ENCODE assay signal across 24 cellular contexts in the genomic region with DNA sequence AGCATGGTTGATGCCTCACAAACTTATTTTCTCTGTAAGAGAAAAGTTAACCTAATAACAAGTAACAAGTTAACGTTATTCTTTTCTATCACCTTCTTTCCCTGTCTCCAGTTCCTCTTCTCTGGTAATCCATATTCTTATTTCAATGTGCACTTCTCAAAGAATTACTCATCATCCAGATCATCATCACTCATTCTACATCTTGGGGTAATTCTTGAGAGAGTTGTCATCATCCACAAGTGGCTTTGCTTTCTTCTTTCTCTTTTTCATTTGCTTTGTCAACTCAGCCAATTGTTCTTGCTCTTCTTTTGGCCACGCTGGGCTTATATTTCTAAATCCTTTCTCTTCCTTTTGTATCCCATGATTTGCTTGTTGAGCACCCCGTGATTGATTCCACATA. TPM values are rescaled to one million over a fixed set of nuclear protein-coding genes. Genes with fewer than 3 reads are reported as not detected.
A peak's percentile ranks its signal among the peaks of the same experiment; 100 is the strongest.
DNase-seq lines count a peak whose midpoint lies in the region; ATAC-seq, FAIRE-seq and TF ChIP-seq lines count a peak whose summit lies in the region.
"Had no signal": no experiment of that assay in that cellular context is flagged by ENCODE, and none has a peak within 500 bp of the region (broad histone marks: within the 10 kb centered on the region; RNA-seq: fewer than 3 reads in every experiment).

No MANE protein-coding gene starts in this region.

- no peaks in the 10 kb centered on the region for H3K4me1 ChIP-seq in ascending aorta

- H3K36me3 ChIP-seq in bronchial epithelial cell (ENCODE audit: control insufficient read depth, insufficient read depth, low read length), result no peaks in the 10 kb centered on the region
- H3K36me3 ChIP-seq in ascending aorta, result no peaks in the 10 kb centered on the region

- no peak for FAIRE-seq in bronchial epithelial cell (lab: Jason Lieb, UNC)
- FAIRE-seq: endothelial cell of umbilical vein, GM12891 had no signal

- H3K27me3 ChIP-seq in bronchial epithelial cell (ENCODE audit: control insufficient read depth, insufficient read depth, low read length) (no peaks in the 10 kb centered on the region), ascending aorta (no peaks in the 10 kb centered on the region)

- no peaks in the 10 kb centered on the region for H3K9me3 ChIP-seq in ascending aorta

- H3K4me3 ChIP-seq in bronchial epithelial cell (ENCODE audit: low read depth, low read length), result no peak overlapping the region
- H3K4me3 ChIP-seq in ascending aorta, result no peak overlapping the region
- H3K4me3 ChIP-seq: GM23338 had no signal

- TF ChIP-seq CTCF in bronchial epithelial cell (IDR thresholded peaks at IDR 0.05; ENCODE audit: insufficient read depth, low read length, severe bottlenecking), result no peak
- no peak for TF ChIP-seq CTCF in ascending aorta (IDR thresholded peaks at IDR 0.05)

- intact Hi-C loops in ascending aorta (cut with DNase I), result no loop called here

- DNase-seq in EL (peak; percentile 59), LHCN-M2 (ENCODE audit: low read depth) (peak; percentile 36), bronchial epithelial cell (ENCODE audit: low read depth) (peak; percentile 75), kidney glomerular epithelial cell (lab: John Stamatoyannopoulos, UW) (peak; percentile 9), ascending aorta (ENCODE audit: low spot score in 2 of 2) (no peak), medulla oblongata (ENCODE audit: extremely low spot score) (no peak), DMS79 (lab: John Stamatoyannopoulos, UW) (no peak)
- DNase-seq: activated CD4-positive, alpha-beta T cell treated with anti-CD3 and anti-CD28 coated beads for 1 hour; activated CD8-positive, alpha-beta T cell treated with anti-CD3 and anti-CD28 coated beads, Interleukin-2, amount 10 ng/mL, durations not matched to agents 7 days and 5 days; activated gamma-delta T cell; activated naive CD8-positive, alpha-beta T cell treated with anti-CD3 and anti-CD28 coated beads, Interleukin-2, amount 10 ng/mL, durations not matched to agents 7 days and 5 days; mesenchymal stem cell; NCI-H1092; NCI-H187; NCI-H524 treated with DMSO at 0.1 percent for 48 hours; right cardiac atrium; stimulated activated CD4-positive, alpha-beta T cell treated with anti-CD3 and anti-CD28 coated beads, Interleukin-12 subunit alpha, Interleukin-12 subunit beta, amount 100 ng/mL, for 4 hours; stimulated activated CD4-positive, alpha-beta T cell treated with anti-CD3 and anti-CD28 coated beads, Interleukin-4, amount 100 ng/mL, for 24 hours; stimulated activated naive B cell treated with anti-CD40 and anti-IgM and Interleukin-4, amounts not matched to agents 10 μg/mL and 1 μg/mL and 100 μg/mL, for 72 hours; T-helper 17 cell had no signal

- no peak for ATAC-seq in GM21390 (IDR thresholded peaks at IDR 0.05; ENCODE audit: unreplicated experiment)
- ATAC-seq: activated CD8-positive, alpha-beta T cell treated with anti-CD3 and anti-CD28 coated beads, Interleukin-2, amount 10 ng/mL, durations not matched to agents 7 days and 5 days; GM23338; right cardiac atrium; stimulated activated naive B cell treated with anti-CD40 and anti-IgM and Interleukin-4, amounts not matched to agents 10 μg/mL and 1 μg/mL and 100 μg/mL, for 72 hours; T-helper 17 cell had no signal

- H3K27ac ChIP-seq in ascending aorta, result no peak overlapping the region

RNA-seq across cellular contexts. Expression of a gene that starts 20.8 kb away (rescaled TPM):
- total RNA-seq in LHCN-M2 (2014; rRNA removed), result 14.0 and 22.4 TPM in 2 replicates
- 12.6 TPM for polyA plus RNA-seq in LHCN-M2 (2012)
- 14.5 and 15.2 TPM in 2 replicates for total RNA-seq in bronchial epithelial cell
- total RNA-seq in ascending aorta, result 12.2 TPM

RNA-seq across cellular contexts. Expression of a gene that starts 33.2 kb away (rescaled TPM):
- total RNA-seq in LHCN-M2 (2014; rRNA removed) (52.6 and 71.2 TPM in 2 replicates), bronchial epithelial cell (102 and 156 TPM in 2 replicates), ascending aorta (109 TPM)
- 27.9 TPM for polyA plus RNA-seq in LHCN-M2 (2012)

Comparison
In these comparisons a context has a peak if more than half of its experiments do, and no peak if none do; other contexts are left out.
1. DNase-seq: peak in EL (single experiment), LHCN-M2 (single experiment), bronchial epithelial cell (single experiment) and kidney glomerular epithelial cell (single experiment); none in ascending aorta (0 of 2), medulla oblongata (single experiment) and DMS79 (single experiment).